Comparison of ENCODE assay signal across 10 cellular contexts in the genomic region with DNA sequence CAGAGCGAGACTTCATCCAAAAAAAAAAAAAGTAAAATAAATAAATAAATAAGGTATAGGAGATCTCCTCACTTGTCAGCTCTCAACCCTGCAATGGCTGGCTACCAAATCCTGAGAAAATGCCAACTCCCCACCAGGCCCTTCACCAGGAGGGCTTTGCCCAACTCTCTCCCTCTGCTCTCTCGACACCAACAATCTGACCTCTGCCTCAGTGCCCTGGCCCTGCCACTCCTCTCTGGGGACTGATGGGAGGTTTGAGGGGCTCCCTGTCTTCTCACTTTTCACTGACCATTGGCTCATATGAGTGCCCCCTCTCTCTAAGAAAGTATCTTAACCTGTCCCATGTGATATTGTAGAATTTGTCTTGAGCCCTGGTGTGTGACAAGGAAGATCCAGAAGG.
"Had no signal": no experiment of that assay in that cellular context is flagged by ENCODE, and none has a peak within 500 bp of the region (broad histone marks: within the 10 kb centered on the region; RNA-seq: fewer than 3 reads in every experiment).

No MANE protein-coding gene starts in this region.

- DNase-seq: activated CD4-positive, alpha-beta T cell treated with anti-CD3 and anti-CD28 coated beads, Interleukin-2, amount 50 U/mL, for 48 hours; activated CD4-positive, CD25-positive, alpha-beta regulatory T cell treated with anti-CD3 and anti-CD28 coated beads, Interleukin-2, amount 50 U/mL, for 72 hours; activated naive CD4-positive, alpha-beta T cell treated with anti-CD3 and anti-CD28 coated beads for 36 hours; esophagus squamous epithelium; foreskin fibroblast; naive thymus-derived CD8-positive, alpha-beta T cell; stimulated activated CD4-positive, alpha-beta T cell treated with anti-CD3 and anti-CD28 coated beads, Interleukin-15, amount 100 ng/mL, for 24 hours; stimulated activated CD4-positive, alpha-beta T cell treated with anti-CD3 and anti-CD28 coated beads, Interleukin-4, amount 100 ng/mL, for 4 hours; thyroid gland had no signal

- H3K27me3 ChIP-seq: esophagus squamous epithelium, thyroid gland had no signal

- H3K9me3 ChIP-seq: thyroid gland had no signal

- ATAC-seq: naive thymus-derived CD8-positive, alpha-beta T cell; stimulated activated naive CD8-positive, alpha-beta T cell treated with anti-CD3 and anti-CD28 coated beads, Interleukin-15, amount 100 ng/mL, for 72 hours had no signal

- H3K4me3 ChIP-seq: esophagus squamous epithelium, thyroid gland had no signal

- H3K27ac ChIP-seq: esophagus squamous epithelium, thyroid gland had no signal

- H3K36me3 ChIP-seq: esophagus squamous epithelium, thyroid gland had no signal
